27 cellular contexts compared by ENCODE assay signal in genomic region chr10:90125406-90125805, GRCh38.
A peak's percentile ranks its signal among the peaks of the same experiment; 100 is the strongest.
DNase-seq lines count a peak whose midpoint lies in the region; FAIRE-seq and TF ChIP-seq lines count a peak whose summit lies in the region.
"Had no signal": no experiment of that assay in that cellular context is flagged by ENCODE, and none has a peak within 500 bp of the region (broad histone marks: within the 10 kb centered on the region; RNA-seq: fewer than 3 reads in every experiment).

No MANE protein-coding gene starts in this region.

- in situ Hi-C loops in astrocyte of the spinal cord (cut with HindIII; ENCODE audit: low sequenced_read_pairs), result no loop called here

- H3K9me3 ChIP-seq in Caco-2, result no peaks in the 10 kb centered on the region
- H3K9me3 ChIP-seq: left ventricle myocardium inferior, prostate gland, vagina had no signal

- H3K36me3 Mint-ChIP-seq in nephron (ENCODE audit: low read depth) (no peaks in the 10 kb centered on the region), Caco-2 (ENCODE audit: insufficient read depth, unreplicated experiment) (no peaks in the 10 kb centered on the region)
- H3K36me3 Mint-ChIP-seq: IgD-negative memory B cell, immature natural killer cell had no signal

- POLR2A ChIA-PET in Caco-2 (lab: Charles Lee), result no interaction called here

- H3K27me3 ChIP-seq in Caco-2 (replicated peaks; ENCODE audit: control insufficient read depth, insufficient read depth, low read length), result no peaks in the 10 kb centered on the region
- H3K27me3 ChIP-seq: hepatocyte, vagina had no signal

- no peak for TF ChIP-seq POLR2A in GM12892 (IDR thresholded peaks at IDR 0.05; ENCODE audit: low read depth, low read length)

- no peaks in the 10 kb centered on the region for H3K4me1 Mint-ChIP-seq in nephron
- no peaks in the 10 kb centered on the region for H3K4me1 Mint-ChIP-seq in Caco-2 (ENCODE audit: low read depth, unreplicated experiment)
- H3K4me1 Mint-ChIP-seq: activated naive CD8-positive, alpha-beta T cell treated with anti-CD3 and anti-CD28 coated beads, Interleukin-2, amount 50 U/mL, for 24 hours; IgD-negative memory B cell; immature natural killer cell; nephron progenitor cell had no signal

- CTCF ChIA-PET in Caco-2 (lab: Charles Lee), result no interaction called here

- BruUV-seq in Caco-2 (replicated peaks; lab: Mats Ljungman, UMichigan), result no TSS peak

- TF ChIP-seq CTCF in astrocyte of the spinal cord (IDR thresholded peaks at IDR 0.05; ENCODE audit: low read depth, low read length) (no peak), nephron (IDR thresholded peaks at IDR 0.05; ENCODE audit: unreplicated experiment in 3 of 3) (no peak), Caco-2 (IDR thresholded peaks at IDR 0.05; ENCODE audit: insufficient read depth in 1 of 2, low read depth in 1 of 2, low read length in 1 of 2, severe bottlenecking in 1 of 2, unreplicated experiment in 1 of 2) (no peak)

- DNase-seq in GM12892 (ENCODE audit: insufficient read length) (no peak), OCI-M1 (lab: John Stamatoyannopoulos, UW) (peak; percentile 87), astrocyte of the spinal cord (ENCODE audit: low read depth, low spot score) (peak; percentile 8), Caco-2 (no peak), epidermal melanocyte (ENCODE audit: insufficient read length, low spot score) (no peak), DMS53 (lab: John Stamatoyannopoulos, UW) (no peak)
- DNase-seq: activated CD8-positive, alpha-beta memory T cell treated with anti-CD3 and anti-CD28 coated beads, Interleukin-2, amount 50 U/mL, for 48 hours; activated gamma-delta T cell; activated naive CD8-positive, alpha-beta T cell treated with anti-CD3 and anti-CD28 coated beads, Interleukin-2, amount 50 U/mL, for 24 hours; cortex of kidney; DMS 273 treated with DMSO at 0.1 percent for 48 hours; immature natural killer cell; left ventricle myocardium inferior; MM.1S; NCI-H82; nephron progenitor cell; PC-9; SIG-M5; stimulated activated CD4-positive, alpha-beta T cell treated with anti-CD3 and anti-CD28 coated beads, Interleukin-1b, Interleukin-23, amount 100 ng/mL, for 48 hours; T-helper 1 cell had no signal

- peak overlapping the region in 2 of 3 experiments; percentile 37 to 66 for H3K27ac Mint-ChIP-seq in nephron
- no peak overlapping the region for H3K27ac Mint-ChIP-seq in Caco-2 (ENCODE audit: unreplicated experiment)
- H3K27ac Mint-ChIP-seq: activated naive CD8-positive, alpha-beta T cell treated with anti-CD3 and anti-CD28 coated beads, Interleukin-2, amount 50 U/mL, for 24 hours; IgD-negative memory B cell; immature natural killer cell; nephron progenitor cell had no signal

- H3K4me1 ChIP-seq in Caco-2, result no peaks in the 10 kb centered on the region
- H3K4me1 ChIP-seq: left ventricle myocardium inferior, prostate gland, vagina had no signal

- H3K4me3 Mint-ChIP-seq in nephron (no peak overlapping the region), Caco-2 (ENCODE audit: unreplicated experiment) (no peak overlapping the region)
- H3K4me3 Mint-ChIP-seq: activated naive CD8-positive, alpha-beta T cell treated with anti-CD3 and anti-CD28 coated beads, Interleukin-2, amount 50 U/mL, for 24 hours; IgD-negative memory B cell; immature natural killer cell; nephron progenitor cell had no signal

- FAIRE-seq in GM12892 (lab: Jason Lieb, UNC), result peak; percentile 61
- FAIRE-seq: bronchial epithelial cell, endometrium had no signal

- H3K9me3 Mint-ChIP-seq in nephron, result peaks cover 8% of the 10 kb centered on the region
- no peaks in the 10 kb centered on the region for H3K9me3 Mint-ChIP-seq in Caco-2 (ENCODE audit: unreplicated experiment)
- H3K9me3 Mint-ChIP-seq: activated naive CD8-positive, alpha-beta T cell treated with anti-CD3 and anti-CD28 coated beads, Interleukin-2, amount 50 U/mL, for 24 hours had no signal

- H3K4me3 ChIP-seq in astrocyte of the spinal cord (ENCODE audit: low read depth, low read length) (no peak overlapping the region), Caco-2 (ENCODE audit: low read depth, low read length) (no peak overlapping the region)
- H3K4me3 ChIP-seq: hepatocyte, left ventricle myocardium inferior, PC-9, prostate gland, vagina had no signal

- H3K36me3 ChIP-seq in Caco-2 (ENCODE audit: control insufficient read depth, insufficient read depth, low read length), result no peaks in the 10 kb centered on the region
- H3K36me3 ChIP-seq: left ventricle myocardium inferior, prostate gland, vagina had no signal

- no peaks in the 10 kb centered on the region for H3K27me3 Mint-ChIP-seq in nephron (ENCODE audit: low read depth)
- peaks cover 3% of the 10 kb centered on the region for H3K27me3 Mint-ChIP-seq in Caco-2 (ENCODE audit: insufficient read depth, unreplicated experiment)
- H3K27me3 Mint-ChIP-seq: activated naive CD8-positive, alpha-beta T cell treated with anti-CD3 and anti-CD28 coated beads, Interleukin-2, amount 50 U/mL, for 24 hours; IgD-negative memory B cell had no signal

- intact Hi-C loops in Caco-2 (cut with micrococcal nuclease; ENCODE audit: unreplicated experiment), result no loop called here

Comparison
In these comparisons a context has a peak if more than half of its experiments do, and no peak if none do; other contexts are left out.
1. DNase-seq: peak in OCI-M1 (single experiment) and astrocyte of the spinal cord (single experiment); none in GM12892 (single experiment), Caco-2 (0 of 2), epidermal melanocyte (single experiment) and DMS53 (single experiment).